Comparison of ENCODE assay signal across 2 cellular contexts in the genomic region with DNA sequence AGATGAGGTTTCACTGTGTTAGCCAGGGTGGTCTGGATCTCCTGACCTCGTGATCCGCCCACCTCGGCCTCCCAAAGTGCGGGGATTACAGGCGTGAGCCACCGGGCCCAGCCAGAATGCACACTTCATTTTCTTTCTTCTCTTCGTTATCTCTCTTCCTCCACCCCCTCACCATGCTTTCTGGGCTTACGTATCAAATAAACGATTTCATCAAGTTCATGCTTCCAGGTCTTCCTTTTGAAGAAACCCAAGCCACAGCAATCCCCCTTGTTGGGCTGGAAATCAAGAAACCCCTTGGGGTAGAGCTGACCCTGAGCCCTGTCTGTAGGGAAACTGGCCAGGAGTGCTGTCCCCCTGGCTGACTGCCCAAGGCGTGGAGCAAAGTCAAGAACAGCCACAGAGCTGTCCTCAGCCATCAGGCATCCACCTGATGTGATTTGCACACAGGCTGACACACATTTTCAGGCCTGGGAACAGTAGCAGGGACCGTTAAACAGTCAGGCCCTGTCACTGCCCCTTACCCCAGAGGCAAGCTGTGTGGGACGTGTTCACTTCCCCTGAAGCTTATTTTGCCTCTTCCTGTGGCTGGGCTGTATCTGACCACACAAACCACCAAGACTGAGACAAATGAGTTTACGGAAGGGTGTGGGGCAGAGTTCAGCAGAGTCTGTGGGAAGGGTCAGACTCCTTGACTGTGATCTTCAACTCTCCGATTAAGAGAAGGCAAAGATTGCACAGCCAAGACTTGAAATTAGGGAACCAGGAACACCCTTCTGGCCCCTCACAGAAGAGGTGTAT.
TF ChIP-seq lines count a peak whose summit lies in the region.

No MANE protein-coding gene starts in this region.

TF ChIP-seq in K562, 482 proteins besides CTCF, POLR2A, EP300 and RAD21 (continued from another document and continues in another):
- TF ChIP-seq CBX3 (IDR thresholded peaks at IDR 0.05; ENCODE audit: borderline replicate concordance in 1 of 2, low read length in 2 of 2): no peak
- TF ChIP-seq EZH2 (IDR thresholded peaks at IDR 0.05; ENCODE audit: borderline replicate concordance, low read depth, low read length): no peak
- no peak for TF ChIP-seq HSF4 (CRISPR knock-in tag; IDR thresholded peaks at IDR 0.05; ENCODE audit: borderline replicate concordance)
- TF ChIP-seq BCOR (IDR thresholded peaks at IDR 0.05): peak; percentile 58
- TF ChIP-seq NFIC (IDR thresholded peaks at IDR 0.05): peak; percentile 30; the same call in 1 of the 2 replicates
- no peak for TF ChIP-seq ZBTB40 (IDR thresholded peaks at IDR 0.05)
- no peak for TF ChIP-seq ZBTB40 (CRISPR knock-in tag; IDR thresholded peaks at IDR 0.05)
- no peak for TF ChIP-seq ZNF146 (CRISPR knock-in tag; IDR thresholded peaks at IDR 0.05; ENCODE audit: unreplicated experiment)
- TF ChIP-seq COPS2 (conservative IDR thresholded peaks at IDR 0.05): no peak
- TF ChIP-seq HIVEP1 (CRISPR knock-in tag; IDR thresholded peaks at IDR 0.05): no peak
- TF ChIP-seq ZBTB11 (CRISPR knock-in tag; IDR thresholded peaks at IDR 0.05): no peak

TF ChIP-seq in SK-N-SH treated with all-trans-retinoic acid at 6 μM for 48 hours, 23 proteins besides CTCF, POLR2A, EP300 and RAD21:
- TF ChIP-seq CSRNP3 (CRISPR knock-in tag; IDR thresholded peaks at IDR 0.05): no peak
- no peak for TF ChIP-seq ZNF70 (CRISPR knock-in tag; IDR thresholded peaks at IDR 0.05)
- TF ChIP-seq ZC3H10 (CRISPR knock-in tag; IDR thresholded peaks at IDR 0.05): no peak
- no peak for TF ChIP-seq ZFP3 (CRISPR knock-in tag; IDR thresholded peaks at IDR 0.05)
- no peak for TF ChIP-seq PATZ1 (CRISPR knock-in tag; IDR thresholded peaks at IDR 0.05; ENCODE audit: borderline replicate concordance)
- no peak for TF ChIP-seq ARNTL (CRISPR knock-in tag; IDR thresholded peaks at IDR 0.05; ENCODE audit: borderline replicate concordance, low read depth)
- TF ChIP-seq ZNF8 (CRISPR knock-in tag; IDR thresholded peaks at IDR 0.05): no peak
- TF ChIP-seq ZNF565 (CRISPR knock-in tag; conservative IDR thresholded peaks at IDR 0.05; ENCODE audit: low read depth): no peak
